Comparison of ENCODE assay signal across 1 cellular context in the genomic region with DNA sequence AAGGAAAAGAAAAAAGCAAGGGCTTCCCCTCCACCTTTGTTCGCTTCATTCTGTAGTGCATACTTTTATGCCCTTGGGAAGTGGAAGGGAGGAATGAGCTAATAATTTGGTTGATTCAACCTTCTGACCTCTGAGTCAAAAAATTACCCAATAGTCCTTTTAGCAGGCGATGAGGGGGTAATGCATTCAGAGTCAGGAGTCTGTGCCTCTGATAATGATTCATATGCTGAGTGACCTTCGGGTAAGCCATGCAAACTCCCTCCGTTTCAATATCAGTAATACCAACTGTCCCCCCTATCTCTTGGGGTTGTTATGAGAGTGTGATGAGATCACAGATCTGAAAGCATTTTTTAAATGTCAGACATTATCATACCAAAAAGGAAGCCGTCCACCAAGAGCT.
TF ChIP-seq lines count a peak whose summit lies in the region.

No MANE protein-coding gene starts in this region.

TF ChIP-seq in K562, 482 proteins besides CTCF, POLR2A, EP300 and RAD21 (continued from another document):
- TF ChIP-seq, protein P1, sequence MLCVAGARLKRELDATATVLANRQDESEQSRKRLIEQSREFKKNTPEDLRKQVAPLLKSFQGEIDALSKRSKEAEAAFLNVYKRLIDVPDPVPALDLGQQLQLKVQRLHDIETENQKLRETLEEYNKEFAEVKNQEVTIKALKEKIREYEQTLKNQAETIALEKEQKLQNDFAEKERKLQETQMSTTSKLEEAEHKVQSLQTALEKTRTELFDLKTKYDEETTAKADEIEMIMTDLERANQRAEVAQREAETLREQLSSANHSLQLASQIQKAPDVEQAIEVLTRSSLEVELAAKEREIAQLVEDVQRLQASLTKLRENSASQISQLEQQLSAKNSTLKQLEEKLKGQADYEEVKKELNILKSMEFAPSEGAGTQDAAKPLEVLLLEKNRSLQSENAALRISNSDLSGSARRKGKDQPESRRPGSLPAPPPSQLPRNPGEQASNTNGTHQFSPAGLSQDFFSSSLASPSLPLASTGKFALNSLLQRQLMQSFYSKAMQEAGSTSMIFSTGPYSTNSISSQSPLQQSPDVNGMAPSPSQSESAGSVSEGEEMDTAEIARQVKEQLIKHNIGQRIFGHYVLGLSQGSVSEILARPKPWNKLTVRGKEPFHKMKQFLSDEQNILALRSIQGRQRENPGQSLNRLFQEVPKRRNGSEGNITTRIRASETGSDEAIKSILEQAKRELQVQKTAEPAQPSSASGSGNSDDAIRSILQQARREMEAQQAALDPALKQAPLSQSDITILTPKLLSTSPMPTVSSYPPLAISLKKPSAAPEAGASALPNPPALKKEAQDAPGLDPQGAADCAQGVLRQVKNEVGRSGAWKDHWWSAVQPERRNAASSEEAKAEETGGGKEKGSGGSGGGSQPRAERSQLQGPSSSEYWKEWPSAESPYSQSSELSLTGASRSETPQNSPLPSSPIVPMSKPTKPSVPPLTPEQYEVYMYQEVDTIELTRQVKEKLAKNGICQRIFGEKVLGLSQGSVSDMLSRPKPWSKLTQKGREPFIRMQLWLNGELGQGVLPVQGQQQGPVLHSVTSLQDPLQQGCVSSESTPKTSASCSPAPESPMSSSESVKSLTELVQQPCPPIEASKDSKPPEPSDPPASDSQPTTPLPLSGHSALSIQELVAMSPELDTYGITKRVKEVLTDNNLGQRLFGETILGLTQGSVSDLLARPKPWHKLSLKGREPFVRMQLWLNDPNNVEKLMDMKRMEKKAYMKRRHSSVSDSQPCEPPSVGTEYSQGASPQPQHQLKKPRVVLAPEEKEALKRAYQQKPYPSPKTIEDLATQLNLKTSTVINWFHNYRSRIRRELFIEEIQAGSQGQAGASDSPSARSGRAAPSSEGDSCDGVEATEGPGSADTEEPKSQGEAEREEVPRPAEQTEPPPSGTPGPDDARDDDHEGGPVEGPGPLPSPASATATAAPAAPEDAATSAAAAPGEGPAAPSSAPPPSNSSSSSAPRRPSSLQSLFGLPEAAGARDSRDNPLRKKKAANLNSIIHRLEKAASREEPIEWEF (CRISPR knock-in tag; IDR thresholded peaks at IDR 0.05) = no peak
- TF ChIP-seq ZKSCAN1 (IDR thresholded peaks at IDR 0.05; ENCODE audit: low read depth, low read length) (no peak), NCOR1 (IDR thresholded peaks at IDR 0.05) (peak; percentile 58; the same call in 1 of the 2 replicates), PREB (CRISPR knock-in tag; IDR thresholded peaks at IDR 0.05) (no peak), PHB (CRISPR knock-in tag; IDR thresholded peaks at IDR 0.05) (no peak), CEBPG (CRISPR knock-in tag; IDR thresholded peaks at IDR 0.05) (no peak), CEBPG (tag; conservative IDR thresholded peaks at IDR 0.05 in 1 of 2, IDR thresholded peaks at IDR 0.05 in 1 of 2) (peak in 1 of 2 experiments; percentile 77; a peak in 2 of 4 replicates), SETDB1 (IDR thresholded peaks at IDR 0.05; ENCODE audit: low read length) (no peak), ETV1 (tag; conservative IDR thresholded peaks at IDR 0.05; ENCODE audit: low read depth) (no peak), PRMT5 (CRISPR knock-in tag; IDR thresholded peaks at IDR 0.05) (no peak), ZNF174 (CRISPR knock-in tag; IDR thresholded peaks at IDR 0.05) (no peak), DACH1 (IDR thresholded peaks at IDR 0.05; ENCODE audit: partially characterized antibody) (peak; percentile 81), STAT6 (CRISPR knock-in tag; IDR thresholded peaks at IDR 0.05) (no peak), MAZ (CRISPR knock-in tag; conservative IDR thresholded peaks at IDR 0.05 in 1 of 2, IDR thresholded peaks at IDR 0.05 in 1 of 2) (no peak), SMAD4 (CRISPR knock-in tag; conservative IDR thresholded peaks at IDR 0.05) (no peak), RBM34 (IDR thresholded peaks at IDR 0.05; ENCODE audit: borderline replicate concordance, insufficient read depth, low read length) (no peak), JUND (IDR thresholded peaks at IDR 0.05; ENCODE audit: borderline replicate concordance, low read depth, low read length) (peak; percentile 66; the same call in 1 of the 2 replicates), JUND (tag; IDR thresholded peaks at IDR 0.05; ENCODE audit: borderline replicate concordance, low read depth, low read length) (no peak), ESRRA (IDR thresholded peaks at IDR 0.05; ENCODE audit: borderline replicate concordance, low read depth) (no peak), ZSCAN29 (IDR thresholded peaks at IDR 0.05) (no peak), SPI1 (IDR thresholded peaks at IDR 0.05; ENCODE audit: borderline replicate concordance, low read depth, low read length) (no peak), YBX1 (IDR thresholded peaks at IDR 0.05) (no peak), ZNF175 (CRISPR knock-in tag; IDR thresholded peaks at IDR 0.05; ENCODE audit: low read depth) (no peak), KLF13 (tag; IDR thresholded peaks at IDR 0.05; ENCODE audit: borderline replicate concordance, low read depth) (no peak), CREB3L1 (IDR thresholded peaks at IDR 0.05; ENCODE audit: borderline replicate concordance, low read depth) (no peak), FUS (optimal IDR thresholded peaks at IDR 0.05; ENCODE audit: low read depth, low read length) (no peak), RBM15 (IDR thresholded peaks at IDR 0.05; ENCODE audit: insufficient read depth, low read length) (no peak), ZNF830 (CRISPR knock-in tag; IDR thresholded peaks at IDR 0.05) (no peak), CBX5 (IDR thresholded peaks at IDR 0.05; ENCODE audit: borderline replicate concordance, low read depth) (no peak), EWSR1 (IDR thresholded peaks at IDR 0.05; ENCODE audit: borderline replicate concordance, low read depth, partially characterized antibody) (no peak), BDP1 (IDR thresholded peaks at IDR 0.05; ENCODE audit: insufficient read depth, insufficient read length) (no peak), TCFL5 (CRISPR knock-in tag; conservative IDR thresholded peaks at IDR 0.05) (no peak), NFIX (CRISPR knock-in tag; IDR thresholded peaks at IDR 0.05; ENCODE audit: low read depth) (no peak), CLOCK (CRISPR knock-in tag; IDR thresholded peaks at IDR 0.05; ENCODE audit: borderline replicate concordance) (no peak), SUPT5H (IDR thresholded peaks at IDR 0.05) (no peak), ZFP36 (IDR thresholded peaks at IDR 0.05; ENCODE audit: low read depth, low read length, partially characterized antibody) (no peak), KLF10 (CRISPR knock-in tag; IDR thresholded peaks at IDR 0.05) (no peak), ZNF583 (CRISPR knock-in tag; IDR thresholded peaks at IDR 0.05) (no peak)
- TF ChIP-seq, protein P2, sequence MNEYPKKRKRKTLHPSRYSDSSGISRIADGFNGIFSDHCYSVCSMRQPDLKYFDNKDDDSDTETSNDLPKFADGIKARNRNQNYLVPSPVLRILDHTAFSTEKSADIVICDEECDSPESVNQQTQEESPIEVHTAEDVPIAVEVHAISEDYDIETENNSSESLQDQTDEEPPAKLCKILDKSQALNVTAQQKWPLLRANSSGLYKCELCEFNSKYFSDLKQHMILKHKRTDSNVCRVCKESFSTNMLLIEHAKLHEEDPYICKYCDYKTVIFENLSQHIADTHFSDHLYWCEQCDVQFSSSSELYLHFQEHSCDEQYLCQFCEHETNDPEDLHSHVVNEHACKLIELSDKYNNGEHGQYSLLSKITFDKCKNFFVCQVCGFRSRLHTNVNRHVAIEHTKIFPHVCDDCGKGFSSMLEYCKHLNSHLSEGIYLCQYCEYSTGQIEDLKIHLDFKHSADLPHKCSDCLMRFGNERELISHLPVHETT (CRISPR knock-in tag; conservative IDR thresholded peaks at IDR 0.05 in 1 of 2, IDR thresholded peaks at IDR 0.05 in 1 of 2) = no peak
- TF ChIP-seq, protein P3, sequence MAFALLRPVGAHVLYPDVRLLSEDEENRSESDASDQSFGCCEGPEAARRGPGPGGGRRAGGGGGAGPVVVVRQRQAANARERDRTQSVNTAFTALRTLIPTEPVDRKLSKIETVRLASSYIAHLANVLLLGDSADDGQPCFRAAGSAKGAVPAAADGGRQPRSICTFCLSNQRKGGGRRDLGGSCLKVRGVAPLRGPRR (CRISPR knock-in tag; IDR thresholded peaks at IDR 0.05) = no peak
- TF ChIP-seq, protein P4, sequence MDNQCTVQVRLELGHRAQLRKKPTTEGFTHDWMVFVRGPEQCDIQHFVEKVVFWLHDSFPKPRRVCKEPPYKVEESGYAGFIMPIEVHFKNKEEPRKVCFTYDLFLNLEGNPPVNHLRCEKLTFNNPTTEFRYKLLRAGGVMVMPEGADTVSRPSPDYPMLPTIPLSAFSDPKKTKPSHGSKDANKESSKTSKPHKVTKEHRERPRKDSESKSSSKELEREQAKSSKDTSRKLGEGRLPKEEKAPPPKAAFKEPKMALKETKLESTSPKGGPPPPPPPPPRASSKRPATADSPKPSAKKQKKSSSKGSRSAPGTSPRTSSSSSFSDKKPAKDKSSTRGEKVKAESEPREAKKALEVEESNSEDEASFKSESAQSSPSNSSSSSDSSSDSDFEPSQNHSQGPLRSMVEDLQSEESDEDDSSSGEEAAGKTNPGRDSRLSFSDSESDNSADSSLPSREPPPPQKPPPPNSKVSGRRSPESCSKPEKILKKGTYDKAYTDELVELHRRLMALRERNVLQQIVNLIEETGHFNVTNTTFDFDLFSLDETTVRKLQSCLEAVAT (IDR thresholded peaks at IDR 0.05) = no peak
